ENCODE assay signal across 9 cellular contexts in genomic region chr11:102733232-102733875, GRCh38. TPM values are rescaled to one million over a fixed set of nuclear protein-coding genes. Genes with fewer than 3 reads are reported as not detected.
DNase-seq lines count a peak whose midpoint lies in the region; ATAC-seq lines count a peak whose summit lies in the region.
"Had no signal": no experiment of that assay in that cellular context is flagged by ENCODE, and none has a peak within 500 bp of the region (broad histone marks: within the 10 kb centered on the region; RNA-seq: fewer than 3 reads in every experiment).

No MANE protein-coding gene starts in this region.

- no peaks in the 10 kb centered on the region for H3K36me3 Mint-ChIP-seq in activated CD4-positive, alpha-beta memory T cell treated with anti-CD3 and anti-CD28 coated beads for 36 hours

- H3K9me3 Mint-ChIP-seq in activated CD4-positive, alpha-beta memory T cell treated with anti-CD3 and anti-CD28 coated beads for 36 hours = no peaks in the 10 kb centered on the region
- H3K9me3 Mint-ChIP-seq: T-helper 1 cell treated with Interleukin-12 subunit alpha and Interleukin-12 subunit beta and Interleukin-4 antibody, amounts not matched to agents 30 μg/mL and 1 μg/mL, for 36 hours had no signal

- POLR2A ChIA-PET in activated CD4-positive, alpha-beta memory T cell treated with anti-CD3 and anti-CD28 coated beads for 36 hours (lab: Charles Lee) = no interaction called here

- intact Hi-C loops in activated CD4-positive, alpha-beta memory T cell treated with anti-CD3 and anti-CD28 coated beads for 36 hours (cut with micrococcal nuclease) = loop anchor here (1.0 kb wide), 1 partner anchor 208 kb away; no protein-coding TSS in a partner anchor

- H3K27me3 Mint-ChIP-seq in activated CD4-positive, alpha-beta memory T cell treated with anti-CD3 and anti-CD28 coated beads for 36 hours = peaks cover 2% of the 10 kb centered on the region

- H3K27ac Mint-ChIP-seq in activated CD4-positive, alpha-beta memory T cell treated with anti-CD3 and anti-CD28 coated beads for 36 hours = no peak overlapping the region
- H3K27ac Mint-ChIP-seq: T-helper 1 cell treated with Interleukin-12 subunit alpha and Interleukin-12 subunit beta and Interleukin-4 antibody, amounts not matched to agents 30 μg/mL and 1 μg/mL, for 36 hours had no signal

- H3K4me1 Mint-ChIP-seq in activated CD4-positive, alpha-beta memory T cell treated with anti-CD3 and anti-CD28 coated beads for 36 hours (ENCODE audit: low read depth) = no peaks in the 10 kb centered on the region

- no peak overlapping the region for H3K4me3 Mint-ChIP-seq in activated CD4-positive, alpha-beta memory T cell treated with anti-CD3 and anti-CD28 coated beads for 36 hours
- H3K4me3 Mint-ChIP-seq: T-helper 1 cell treated with Interleukin-12 subunit alpha and Interleukin-12 subunit beta and Interleukin-4 antibody, amounts not matched to agents 30 μg/mL and 1 μg/mL, for 36 hours had no signal

- peak; percentile 97 for ATAC-seq in GM18867 (IDR thresholded peaks at IDR 0.05; ENCODE audit: unreplicated experiment)
- peak; percentile 64 for ATAC-seq in HG03045 (IDR thresholded peaks at IDR 0.05; ENCODE audit: unreplicated experiment)

- CTCF ChIA-PET in activated CD4-positive, alpha-beta memory T cell treated with anti-CD3 and anti-CD28 coated beads for 36 hours (lab: Charles Lee) = interaction anchor here (0.8 to 2.8 kb wide), 5 partner anchors 17 to 208 kb away, joined by 3 to 14 read pairs (median 5); no protein-coding TSS in a partner anchor

- DNase-seq in COLO668 (lab: John Stamatoyannopoulos, UW; ENCODE audit: unreplicated experiment) (peak; percentile 77), NCI-H2107 treated with DMSO at 0.1 percent for 48 hours (lab: John Stamatoyannopoulos, UW; ENCODE audit: unreplicated experiment) (peak; percentile 17), globus pallidus (ENCODE audit: low spot score) (peak; percentile 4), cerebellum (ENCODE audit: low spot score) (no peak)
- peak; percentile 70 for DNase-seq in activated CD4-positive, alpha-beta memory T cell treated with anti-CD3 and anti-CD28 coated beads for 36 hours
- DNase-seq in stimulated activated CD4-positive, alpha-beta T cell treated with anti-CD3 and anti-CD28 coated beads, Interleukin-15, amount 100 ng/mL, for 48 hours (ENCODE audit: low read depth in 2 of 2) = peak; percentile 12 to 48

RNA-seq across cellular contexts. Expression of gene MMP8, which starts 8.6 kb away (rescaled TPM):
- total RNA-seq in activated CD4-positive, alpha-beta memory T cell treated with anti-CD3 and anti-CD28 coated beads for 36 hours = not detected
- 0.09 TPM for total RNA-seq in cerebellum

RNA-seq across cellular contexts. Expression of gene MMP27, which starts 27.8 kb away (rescaled TPM):
- not detected for total RNA-seq in activated CD4-positive, alpha-beta memory T cell treated with anti-CD3 and anti-CD28 coated beads for 36 hours
- not detected for total RNA-seq in cerebellum

RNA-seq across cellular contexts. Expression of gene MMP10, which starts 47.1 kb away (rescaled TPM):
- not detected for total RNA-seq in activated CD4-positive, alpha-beta memory T cell treated with anti-CD3 and anti-CD28 coated beads for 36 hours
- total RNA-seq in cerebellum = not detected
